ENCODE assay signal across 11 cellular contexts in genomic region chr20:21512634-21513180, GRCh38. TPM values are rescaled to one million over a fixed set of nuclear protein-coding genes. Genes with fewer than 3 reads are reported as not detected.
DNase-seq lines count a peak whose midpoint lies in the region; FAIRE-seq and TF ChIP-seq lines count a peak whose summit lies in the region.
"Had no signal": no experiment of that assay in that cellular context is flagged by ENCODE, and none has a peak within 500 bp of the region (broad histone marks: within the 10 kb centered on the region; RNA-seq: fewer than 3 reads in every experiment).

No MANE protein-coding gene starts in this region.

- TF ChIP-seq POLR2A in H54 (IDR thresholded peaks at IDR 0.05; ENCODE audit: low read depth, low read length): no peak

- H3K4me3 ChIP-seq in adipocyte (ENCODE audit: low read length): peak overlapping the region; percentile 50
- H3K4me3 ChIP-seq: PC-9 had no signal

- no peaks in the 10 kb centered on the region for H3K9me3 ChIP-seq in adipocyte (ENCODE audit: control insufficient read depth, low read length)
- H3K9me3 ChIP-seq: neutrophil had no signal

- H3K27ac Mint-ChIP-seq in activated naive CD4-positive, alpha-beta T cell treated with anti-CD3 and anti-CD28 coated beads, Interleukin-2, amount 10 ng/mL, durations not matched to agents 7 days and 5 days: peak overlapping the region; percentile 60

- H3K4me3 Mint-ChIP-seq in activated naive CD4-positive, alpha-beta T cell treated with anti-CD3 and anti-CD28 coated beads, Interleukin-2, amount 10 ng/mL, durations not matched to agents 7 days and 5 days: peak overlapping the region; percentile 23

- H3K27me3 Mint-ChIP-seq in activated naive CD4-positive, alpha-beta T cell treated with anti-CD3 and anti-CD28 coated beads, Interleukin-2, amount 10 ng/mL, durations not matched to agents 7 days and 5 days: peaks cover 100% of the 10 kb centered on the region

- H3K4me1 ChIP-seq in adipocyte (ENCODE audit: control insufficient read depth, insufficient read depth, low read length): peaks cover 19% of the 10 kb centered on the region

- H3K27ac ChIP-seq in temporal lobe (ENCODE audit: low read depth, low read length): peak overlapping the region; percentile 89
- H3K27ac ChIP-seq: neutrophil, PC-9 had no signal

- peaks cover 72% of the 10 kb centered on the region for H3K27me3 ChIP-seq in adipocyte (replicated peaks; ENCODE audit: control insufficient read depth, insufficient read depth, low read length)

- CTCF ChIA-PET in activated naive CD4-positive, alpha-beta T cell treated with anti-CD3 and anti-CD28 coated beads, Interleukin-2, amount 10 ng/mL, durations not matched to agents 7 days and 5 days (lab: Charles Lee): no interaction called here

- peaks cover 51% of the 10 kb centered on the region for H3K4me1 Mint-ChIP-seq in activated naive CD4-positive, alpha-beta T cell treated with anti-CD3 and anti-CD28 coated beads, Interleukin-2, amount 10 ng/mL, durations not matched to agents 7 days and 5 days

- no peak overlapping the region for H3K9ac ChIP-seq in adipocyte (ENCODE audit: low read length)

- no peak for DNase-seq in activated naive CD4-positive, alpha-beta T cell treated with anti-CD3 and anti-CD28 coated beads, Interleukin-2, amount 10 ng/mL, durations not matched to agents 7 days and 5 days
- DNase-seq in activated naive CD4-positive, alpha-beta T cell treated with anti-CD3 and anti-CD28 coated beads, Interleukin-2, amount 50 U/mL, for 16 hours: no peak
- DNase-seq in adipocyte (ENCODE audit: low read depth) (no peak), left kidney (ENCODE audit: low read depth, low spot score) (peak; percentile 18), OCI-M2 (lab: John Stamatoyannopoulos, UW; ENCODE audit: unreplicated experiment) (no peak), NCI-H748 (lab: John Stamatoyannopoulos, UW; ENCODE audit: unreplicated experiment) (no peak), H54 (ENCODE audit: insufficient read length, low spot score) (no peak)
- DNase-seq: PC-9 had no signal

- H3K36me3 Mint-ChIP-seq in activated naive CD4-positive, alpha-beta T cell treated with anti-CD3 and anti-CD28 coated beads, Interleukin-2, amount 10 ng/mL, durations not matched to agents 7 days and 5 days: peaks cover 10% of the 10 kb centered on the region

- FAIRE-seq in H54 (lab: Jason Lieb, UNC): no peak

- no peaks in the 10 kb centered on the region for H3K36me3 ChIP-seq in adipocyte (ENCODE audit: control insufficient read depth, insufficient read depth, low read length, severe bottlenecking)
- H3K36me3 ChIP-seq: neutrophil had no signal

- H3K9me3 Mint-ChIP-seq in activated naive CD4-positive, alpha-beta T cell treated with anti-CD3 and anti-CD28 coated beads, Interleukin-2, amount 10 ng/mL, durations not matched to agents 7 days and 5 days: peaks cover 1% of the 10 kb centered on the region

RNA-seq across cellular contexts. Expression of gene NKX2-2, which starts 1.2 kb away (rescaled TPM):
- 0.98 TPM for total RNA-seq in temporal lobe
- total RNA-seq: fibroblast of villous mesenchyme, PC-9 had no signal
